In the genomic region with DNA sequence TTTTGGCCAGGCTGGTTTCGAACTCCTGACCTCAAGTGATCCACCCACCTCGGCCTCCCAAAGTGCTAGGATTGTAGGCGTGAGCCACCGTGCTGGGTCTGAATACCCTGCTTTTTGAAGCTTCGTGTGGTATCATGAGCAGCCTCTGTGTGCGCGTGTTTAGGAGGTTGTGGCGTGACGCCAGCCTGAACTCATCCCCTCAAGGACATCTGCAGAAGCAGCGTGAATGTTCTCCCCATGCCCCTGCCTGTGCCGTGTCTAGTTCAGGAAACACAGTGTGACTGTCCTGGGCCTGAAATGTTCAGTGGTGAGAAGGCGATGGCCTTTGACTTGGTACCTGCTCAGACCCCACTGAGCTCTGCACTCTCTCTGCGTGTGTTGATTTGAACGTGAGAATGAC, we compare ENCODE assay signal across 1 cellular context.
TF ChIP-seq lines count a peak whose summit lies in the region.

No MANE protein-coding gene starts in this region.

TF ChIP-seq in WTC11, 78 proteins besides CTCF, POLR2A, EP300 and RAD21 (continued from another document):
- TF ChIP-seq, protein P1, sequence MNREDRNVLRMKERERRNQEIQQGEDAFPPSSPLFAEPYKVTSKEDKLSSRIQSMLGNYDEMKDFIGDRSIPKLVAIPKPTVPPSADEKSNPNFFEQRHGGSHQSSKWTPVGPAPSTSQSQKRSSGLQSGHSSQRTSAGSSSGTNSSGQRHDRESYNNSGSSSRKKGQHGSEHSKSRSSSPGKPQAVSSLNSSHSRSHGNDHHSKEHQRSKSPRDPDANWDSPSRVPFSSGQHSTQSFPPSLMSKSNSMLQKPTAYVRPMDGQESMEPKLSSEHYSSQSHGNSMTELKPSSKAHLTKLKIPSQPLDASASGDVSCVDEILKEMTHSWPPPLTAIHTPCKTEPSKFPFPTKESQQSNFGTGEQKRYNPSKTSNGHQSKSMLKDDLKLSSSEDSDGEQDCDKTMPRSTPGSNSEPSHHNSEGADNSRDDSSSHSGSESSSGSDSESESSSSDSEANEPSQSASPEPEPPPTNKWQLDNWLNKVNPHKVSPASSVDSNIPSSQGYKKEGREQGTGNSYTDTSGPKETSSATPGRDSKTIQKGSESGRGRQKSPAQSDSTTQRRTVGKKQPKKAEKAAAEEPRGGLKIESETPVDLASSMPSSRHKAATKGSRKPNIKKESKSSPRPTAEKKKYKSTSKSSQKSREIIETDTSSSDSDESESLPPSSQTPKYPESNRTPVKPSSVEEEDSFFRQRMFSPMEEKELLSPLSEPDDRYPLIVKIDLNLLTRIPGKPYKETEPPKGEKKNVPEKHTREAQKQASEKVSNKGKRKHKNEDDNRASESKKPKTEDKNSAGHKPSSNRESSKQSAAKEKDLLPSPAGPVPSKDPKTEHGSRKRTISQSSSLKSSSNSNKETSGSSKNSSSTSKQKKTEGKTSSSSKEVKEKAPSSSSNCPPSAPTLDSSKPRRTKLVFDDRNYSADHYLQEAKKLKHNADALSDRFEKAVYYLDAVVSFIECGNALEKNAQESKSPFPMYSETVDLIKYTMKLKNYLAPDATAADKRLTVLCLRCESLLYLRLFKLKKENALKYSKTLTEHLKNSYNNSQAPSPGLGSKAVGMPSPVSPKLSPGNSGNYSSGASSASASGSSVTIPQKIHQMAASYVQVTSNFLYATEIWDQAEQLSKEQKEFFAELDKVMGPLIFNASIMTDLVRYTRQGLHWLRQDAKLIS (CRISPR knock-in tag; IDR thresholded peaks at IDR 0.05; ENCODE audit: borderline replicate concordance) = no peak
- TF ChIP-seq ZNF423 (CRISPR knock-in tag; IDR thresholded peaks at IDR 0.05) (no peak), NR2C2 (CRISPR knock-in tag; IDR thresholded peaks at IDR 0.05) (no peak), TP53 (CRISPR knock-in tag; IDR thresholded peaks at IDR 0.05) (no peak), ZBTB21 (CRISPR knock-in tag; IDR thresholded peaks at IDR 0.05; ENCODE audit: borderline replicate concordance) (no peak), NFYB (CRISPR knock-in tag; conservative IDR thresholded peaks at IDR 0.05; ENCODE audit: low read depth) (no peak), ZNF416 (CRISPR knock-in tag; IDR thresholded peaks at IDR 0.05) (no peak), ZNF396 (CRISPR knock-in tag; IDR thresholded peaks at IDR 0.05; ENCODE audit: borderline replicate concordance) (no peak)
- TF ChIP-seq, protein P2, sequence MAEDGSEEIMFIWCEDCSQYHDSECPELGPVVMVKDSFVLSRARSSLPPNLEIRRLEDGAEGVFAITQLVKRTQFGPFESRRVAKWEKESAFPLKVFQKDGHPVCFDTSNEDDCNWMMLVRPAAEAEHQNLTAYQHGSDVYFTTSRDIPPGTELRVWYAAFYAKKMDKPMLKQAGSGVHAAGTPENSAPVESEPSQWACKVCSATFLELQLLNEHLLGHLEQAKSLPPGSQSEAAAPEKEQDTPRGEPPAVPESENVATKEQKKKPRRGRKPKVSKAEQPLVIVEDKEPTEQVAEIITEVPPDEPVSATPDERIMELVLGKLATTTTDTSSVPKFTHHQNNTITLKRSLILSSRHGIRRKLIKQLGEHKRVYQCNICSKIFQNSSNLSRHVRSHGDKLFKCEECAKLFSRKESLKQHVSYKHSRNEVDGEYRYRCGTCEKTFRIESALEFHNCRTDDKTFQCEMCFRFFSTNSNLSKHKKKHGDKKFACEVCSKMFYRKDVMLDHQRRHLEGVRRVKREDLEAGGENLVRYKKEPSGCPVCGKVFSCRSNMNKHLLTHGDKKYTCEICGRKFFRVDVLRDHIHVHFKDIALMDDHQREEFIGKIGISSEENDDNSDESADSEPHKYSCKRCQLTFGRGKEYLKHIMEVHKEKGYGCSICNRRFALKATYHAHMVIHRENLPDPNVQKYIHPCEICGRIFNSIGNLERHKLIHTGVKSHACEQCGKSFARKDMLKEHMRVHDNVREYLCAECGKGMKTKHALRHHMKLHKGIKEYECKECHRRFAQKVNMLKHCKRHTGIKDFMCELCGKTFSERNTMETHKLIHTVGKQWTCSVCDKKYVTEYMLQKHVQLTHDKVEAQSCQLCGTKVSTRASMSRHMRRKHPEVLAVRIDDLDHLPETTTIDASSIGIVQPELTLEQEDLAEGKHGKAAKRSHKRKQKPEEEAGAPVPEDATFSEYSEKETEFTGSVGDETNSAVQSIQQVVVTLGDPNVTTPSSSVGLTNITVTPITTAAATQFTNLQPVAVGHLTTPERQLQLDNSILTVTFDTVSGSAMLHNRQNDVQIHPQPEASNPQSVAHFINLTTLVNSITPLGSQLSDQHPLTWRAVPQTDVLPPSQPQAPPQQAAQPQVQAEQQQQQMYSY (CRISPR knock-in tag; IDR thresholded peaks at IDR 0.05) = no peak
- TF ChIP-seq, protein P3, sequence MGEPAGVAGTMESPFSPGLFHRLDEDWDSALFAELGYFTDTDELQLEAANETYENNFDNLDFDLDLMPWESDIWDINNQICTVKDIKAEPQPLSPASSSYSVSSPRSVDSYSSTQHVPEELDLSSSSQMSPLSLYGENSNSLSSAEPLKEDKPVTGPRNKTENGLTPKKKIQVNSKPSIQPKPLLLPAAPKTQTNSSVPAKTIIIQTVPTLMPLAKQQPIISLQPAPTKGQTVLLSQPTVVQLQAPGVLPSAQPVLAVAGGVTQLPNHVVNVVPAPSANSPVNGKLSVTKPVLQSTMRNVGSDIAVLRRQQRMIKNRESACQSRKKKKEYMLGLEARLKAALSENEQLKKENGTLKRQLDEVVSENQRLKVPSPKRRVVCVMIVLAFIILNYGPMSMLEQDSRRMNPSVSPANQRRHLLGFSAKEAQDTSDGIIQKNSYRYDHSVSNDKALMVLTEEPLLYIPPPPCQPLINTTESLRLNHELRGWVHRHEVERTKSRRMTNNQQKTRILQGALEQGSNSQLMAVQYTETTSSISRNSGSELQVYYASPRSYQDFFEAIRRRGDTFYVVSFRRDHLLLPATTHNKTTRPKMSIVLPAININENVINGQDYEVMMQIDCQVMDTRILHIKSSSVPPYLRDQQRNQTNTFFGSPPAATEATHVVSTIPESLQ (CRISPR knock-in tag; IDR thresholded peaks at IDR 0.05) = no peak
- TF ChIP-seq, protein P4, sequence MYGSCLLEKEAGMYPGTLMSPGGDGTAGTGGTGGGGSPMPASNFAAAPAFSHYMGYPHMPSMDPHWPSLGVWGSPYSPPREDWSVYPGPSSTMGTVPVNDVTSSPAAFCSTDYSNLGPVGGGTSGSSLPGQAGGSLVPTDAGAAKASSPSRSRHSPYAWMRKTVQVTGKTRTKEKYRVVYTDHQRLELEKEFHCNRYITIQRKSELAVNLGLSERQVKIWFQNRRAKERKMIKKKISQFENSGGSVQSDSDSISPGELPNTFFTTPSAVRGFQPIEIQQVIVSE (CRISPR knock-in tag; IDR thresholded peaks at IDR 0.05; ENCODE audit: borderline replicate concordance) = no peak
